Comparison of ENCODE assay signal across 1 cellular context in the genomic region with DNA sequence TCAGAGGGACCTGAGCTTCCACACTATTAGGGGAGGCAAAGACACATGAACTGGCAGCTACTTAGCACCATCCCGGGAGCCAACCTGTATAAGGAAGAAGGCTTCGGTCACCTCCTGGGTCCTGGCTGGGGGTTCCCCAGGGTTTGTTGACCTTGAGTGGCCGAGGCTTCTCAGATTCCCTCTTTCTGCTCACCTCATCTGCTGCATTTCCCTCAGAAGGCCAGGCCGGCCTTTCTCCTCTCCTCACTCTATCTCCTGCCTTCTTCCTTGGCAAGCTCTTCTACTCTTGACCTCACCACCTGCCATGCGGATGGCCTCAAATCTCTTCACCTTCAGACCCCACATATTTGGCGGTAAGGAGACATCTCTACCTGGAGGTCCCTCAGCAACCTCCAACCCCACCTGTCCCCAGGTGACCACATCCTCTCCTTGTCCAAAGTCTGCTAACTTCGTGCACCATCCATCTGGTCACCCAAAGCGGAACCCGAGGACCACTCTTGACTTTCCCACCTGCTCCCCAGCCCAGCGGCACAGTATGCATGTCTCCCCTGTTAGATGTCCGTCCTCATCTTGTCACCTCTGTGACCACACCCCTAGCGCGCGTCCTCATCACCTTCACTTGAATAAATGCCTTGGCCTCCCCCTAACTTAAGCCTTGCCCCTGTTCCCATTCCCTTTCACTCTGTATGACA.
TF ChIP-seq lines count a peak whose summit lies in the region.

No MANE protein-coding gene starts in this region.

TF ChIP-seq in GM23338, 12 proteins besides CTCF, POLR2A, EP300 and RAD21:
- TF ChIP-seq, protein P1, sequence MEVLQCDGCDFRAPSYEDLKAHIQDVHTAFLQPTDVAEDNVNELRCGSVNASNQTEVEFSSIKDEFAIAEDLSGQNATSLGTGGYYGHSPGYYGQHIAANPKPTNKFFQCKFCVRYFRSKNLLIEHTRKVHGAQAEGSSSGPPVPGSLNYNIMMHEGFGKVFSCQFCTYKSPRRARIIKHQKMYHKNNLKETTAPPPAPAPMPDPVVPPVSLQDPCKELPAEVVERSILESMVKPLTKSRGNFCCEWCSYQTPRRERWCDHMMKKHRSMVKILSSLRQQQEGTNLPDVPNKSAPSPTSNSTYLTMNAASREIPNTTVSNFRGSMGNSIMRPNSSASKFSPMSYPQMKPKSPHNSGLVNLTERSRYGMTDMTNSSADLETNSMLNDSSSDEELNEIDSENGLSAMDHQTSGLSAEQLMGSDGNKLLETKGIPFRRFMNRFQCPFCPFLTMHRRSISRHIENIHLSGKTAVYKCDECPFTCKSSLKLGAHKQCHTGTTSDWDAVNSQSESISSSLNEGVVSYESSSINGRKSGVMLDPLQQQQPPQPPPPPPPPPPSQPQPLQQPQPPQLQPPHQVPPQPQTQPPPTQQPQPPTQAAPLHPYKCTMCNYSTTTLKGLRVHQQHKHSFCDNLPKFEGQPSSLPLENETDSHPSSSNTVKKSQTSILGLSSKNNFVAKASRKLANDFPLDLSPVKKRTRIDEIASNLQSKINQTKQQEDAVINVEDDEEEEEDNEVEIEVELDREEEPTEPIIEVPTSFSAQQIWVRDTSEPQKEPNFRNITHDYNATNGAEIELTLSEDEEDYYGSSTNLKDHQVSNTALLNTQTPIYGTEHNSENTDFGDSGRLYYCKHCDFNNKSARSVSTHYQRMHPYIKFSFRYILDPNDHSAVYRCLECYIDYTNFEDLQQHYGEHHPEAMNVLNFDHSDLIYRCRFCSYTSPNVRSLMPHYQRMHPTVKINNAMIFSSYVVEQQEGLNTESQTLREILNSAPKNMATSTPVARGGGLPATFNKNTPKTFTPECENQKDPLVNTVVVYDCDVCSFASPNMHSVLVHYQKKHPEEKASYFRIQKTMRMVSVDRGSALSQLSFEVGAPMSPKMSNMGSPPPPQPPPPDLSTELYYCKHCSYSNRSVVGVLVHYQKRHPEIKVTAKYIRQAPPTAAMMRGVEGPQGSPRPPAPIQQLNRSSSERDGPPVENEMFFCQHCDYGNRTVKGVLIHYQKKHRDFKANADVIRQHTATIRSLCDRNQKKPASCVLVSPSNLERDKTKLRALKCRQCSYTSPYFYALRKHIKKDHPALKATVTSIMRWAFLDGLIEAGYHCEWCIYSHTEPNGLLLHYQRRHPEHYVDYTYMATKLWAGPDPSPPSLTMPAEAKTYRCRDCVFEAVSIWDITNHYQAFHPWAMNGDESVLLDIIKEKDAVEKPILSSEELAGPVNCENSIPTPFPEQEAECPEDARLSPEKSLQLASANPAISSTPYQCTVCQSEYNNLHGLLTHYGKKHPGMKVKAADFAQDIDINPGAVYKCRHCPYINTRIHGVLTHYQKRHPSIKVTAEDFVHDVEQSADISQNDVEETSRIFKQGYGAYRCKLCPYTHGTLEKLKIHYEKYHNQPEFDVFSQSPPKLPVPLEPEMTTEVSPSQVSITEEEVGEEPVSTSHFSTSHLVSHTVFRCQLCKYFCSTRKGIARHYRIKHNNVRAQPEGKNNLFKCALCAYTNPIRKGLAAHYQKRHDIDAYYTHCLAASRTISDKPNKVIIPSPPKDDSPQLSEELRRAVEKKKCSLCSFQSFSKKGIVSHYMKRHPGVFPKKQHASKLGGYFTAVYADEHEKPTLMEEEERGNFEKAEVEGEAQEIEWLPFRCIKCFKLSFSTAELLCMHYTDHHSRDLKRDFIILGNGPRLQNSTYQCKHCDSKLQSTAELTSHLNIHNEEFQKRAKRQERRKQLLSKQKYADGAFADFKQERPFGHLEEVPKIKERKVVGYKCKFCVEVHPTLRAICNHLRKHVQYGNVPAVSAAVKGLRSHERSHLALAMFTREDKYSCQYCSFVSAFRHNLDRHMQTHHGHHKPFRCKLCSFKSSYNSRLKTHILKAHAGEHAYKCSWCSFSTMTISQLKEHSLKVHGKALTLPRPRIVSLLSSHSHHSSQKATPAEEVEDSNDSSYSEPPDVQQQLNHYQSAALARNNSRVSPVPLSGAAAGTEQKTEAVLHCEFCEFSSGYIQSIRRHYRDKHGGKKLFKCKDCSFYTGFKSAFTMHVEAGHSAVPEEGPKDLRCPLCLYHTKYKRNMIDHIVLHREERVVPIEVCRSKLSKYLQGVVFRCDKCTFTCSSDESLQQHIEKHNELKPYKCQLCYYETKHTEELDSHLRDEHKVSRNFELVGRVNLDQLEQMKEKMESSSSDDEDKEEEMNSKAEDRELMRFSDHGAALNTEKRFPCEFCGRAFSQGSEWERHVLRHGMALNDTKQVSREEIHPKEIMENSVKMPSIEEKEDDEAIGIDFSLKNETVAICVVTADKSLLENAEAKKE (CRISPR knock-in tag; IDR thresholded peaks at IDR 0.05) = no peak
- TF ChIP-seq JUNB (IDR thresholded peaks at IDR 0.05; ENCODE audit: unreplicated experiment) = no peak
- TF ChIP-seq, protein P2, sequence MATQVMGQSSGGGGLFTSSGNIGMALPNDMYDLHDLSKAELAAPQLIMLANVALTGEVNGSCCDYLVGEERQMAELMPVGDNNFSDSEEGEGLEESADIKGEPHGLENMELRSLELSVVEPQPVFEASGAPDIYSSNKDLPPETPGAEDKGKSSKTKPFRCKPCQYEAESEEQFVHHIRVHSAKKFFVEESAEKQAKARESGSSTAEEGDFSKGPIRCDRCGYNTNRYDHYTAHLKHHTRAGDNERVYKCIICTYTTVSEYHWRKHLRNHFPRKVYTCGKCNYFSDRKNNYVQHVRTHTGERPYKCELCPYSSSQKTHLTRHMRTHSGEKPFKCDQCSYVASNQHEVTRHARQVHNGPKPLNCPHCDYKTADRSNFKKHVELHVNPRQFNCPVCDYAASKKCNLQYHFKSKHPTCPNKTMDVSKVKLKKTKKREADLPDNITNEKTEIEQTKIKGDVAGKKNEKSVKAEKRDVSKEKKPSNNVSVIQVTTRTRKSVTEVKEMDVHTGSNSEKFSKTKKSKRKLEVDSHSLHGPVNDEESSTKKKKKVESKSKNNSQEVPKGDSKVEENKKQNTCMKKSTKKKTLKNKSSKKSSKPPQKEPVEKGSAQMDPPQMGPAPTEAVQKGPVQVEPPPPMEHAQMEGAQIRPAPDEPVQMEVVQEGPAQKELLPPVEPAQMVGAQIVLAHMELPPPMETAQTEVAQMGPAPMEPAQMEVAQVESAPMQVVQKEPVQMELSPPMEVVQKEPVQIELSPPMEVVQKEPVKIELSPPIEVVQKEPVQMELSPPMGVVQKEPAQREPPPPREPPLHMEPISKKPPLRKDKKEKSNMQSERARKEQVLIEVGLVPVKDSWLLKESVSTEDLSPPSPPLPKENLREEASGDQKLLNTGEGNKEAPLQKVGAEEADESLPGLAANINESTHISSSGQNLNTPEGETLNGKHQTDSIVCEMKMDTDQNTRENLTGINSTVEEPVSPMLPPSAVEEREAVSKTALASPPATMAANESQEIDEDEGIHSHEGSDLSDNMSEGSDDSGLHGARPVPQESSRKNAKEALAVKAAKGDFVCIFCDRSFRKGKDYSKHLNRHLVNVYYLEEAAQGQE (IDR thresholded peaks at IDR 0.05; ENCODE audit: unreplicated experiment) = no peak
- TF ChIP-seq EZH2phosphoT487 (IDR thresholded peaks at IDR 0.05; ENCODE audit: unreplicated experiment) = no peak
- no peak for TF ChIP-seq CREB1 (CRISPR knock-in tag; IDR thresholded peaks at IDR 0.05; ENCODE audit: low read depth)
- TF ChIP-seq POLR2AphosphoS5 (IDR thresholded peaks at IDR 0.05; ENCODE audit: low read depth) = no peak
- TF ChIP-seq, protein P3, sequence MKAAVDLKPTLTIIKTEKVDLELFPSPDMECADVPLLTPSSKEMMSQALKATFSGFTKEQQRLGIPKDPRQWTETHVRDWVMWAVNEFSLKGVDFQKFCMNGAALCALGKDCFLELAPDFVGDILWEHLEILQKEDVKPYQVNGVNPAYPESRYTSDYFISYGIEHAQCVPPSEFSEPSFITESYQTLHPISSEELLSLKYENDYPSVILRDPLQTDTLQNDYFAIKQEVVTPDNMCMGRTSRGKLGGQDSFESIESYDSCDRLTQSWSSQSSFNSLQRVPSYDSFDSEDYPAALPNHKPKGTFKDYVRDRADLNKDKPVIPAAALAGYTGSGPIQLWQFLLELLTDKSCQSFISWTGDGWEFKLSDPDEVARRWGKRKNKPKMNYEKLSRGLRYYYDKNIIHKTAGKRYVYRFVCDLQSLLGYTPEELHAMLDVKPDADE (IDR thresholded peaks at IDR 0.05) = no peak
- TF ChIP-seq STAT1 (IDR thresholded peaks at IDR 0.05; ENCODE audit: unreplicated experiment) = no peak
